ENCODE assay signal across 8 cellular contexts in genomic region chr12:85872497-85873091, GRCh38. TPM values are rescaled to one million over a fixed set of nuclear protein-coding genes. Genes with fewer than 3 reads are reported as not detected.
DNase-seq lines count a peak whose midpoint lies in the region; ATAC-seq and TF ChIP-seq lines count a peak whose summit lies in the region.

No MANE protein-coding gene starts in this region.

- H3K27me3 Mint-ChIP-seq in progenitor cell of endocrine pancreas: peaks cover 4% of the 10 kb centered on the region

- H3K27me3 ChIP-seq in Peyer's patch (no peaks in the 10 kb centered on the region), esophagus muscularis mucosa (no peaks in the 10 kb centered on the region), MG63 (peaks cover 5% of the 10 kb centered on the region; the same call in 1 of the 2 replicates)

- no peak overlapping the region for H3K4me3 Mint-ChIP-seq in progenitor cell of endocrine pancreas (ENCODE audit: low read depth)

- ATAC-seq in GM21737 (IDR thresholded peaks at IDR 0.05; ENCODE audit: unreplicated experiment): peak; percentile 85

- intact Hi-C loops in esophagus muscularis mucosa (cut with DNase I): no loop called here

- no peaks in the 10 kb centered on the region for H3K36me3 ChIP-seq in Peyer's patch
- no peaks in the 10 kb centered on the region for H3K36me3 ChIP-seq in esophagus muscularis mucosa
- H3K36me3 ChIP-seq in MG63: no peaks in the 10 kb centered on the region

- DNase-seq in DMS 273 (lab: John Stamatoyannopoulos, UW; ENCODE audit: unreplicated experiment) (peak; percentile 71), DMS 273 treated with DMSO at 0.1 percent for 48 hours (lab: John Stamatoyannopoulos, UW) (no peak), KBM-7 (peak; percentile 45), Peyer's patch (no peak), esophagus muscularis mucosa (ENCODE audit: extremely low spot score) (no peak), progenitor cell of endocrine pancreas (ENCODE audit: low spot score, unreplicated experiment) (no peak), MG63 (no peak)

- WGBS in esophagus muscularis mucosa: 32% methylated on average over 3 of the region's 3 CpGs

- in situ Hi-C loops in KBM-7 (cut with MboI; ENCODE audit: low pct_unique_long_range_greater_than_20kb, low sequenced_read_pairs): loop anchor here (25.0 kb wide), 1 partner anchor 285 kb away; no protein-coding TSS in a partner anchor

- no peaks in the 10 kb centered on the region for H3K9me3 Mint-ChIP-seq in progenitor cell of endocrine pancreas (ENCODE audit: low read depth)

- no peak for TF ChIP-seq EP300 in esophagus muscularis mucosa (IDR thresholded peaks at IDR 0.05)

- H3K4me1 ChIP-seq in Peyer's patch (no peaks in the 10 kb centered on the region), esophagus muscularis mucosa (no peaks in the 10 kb centered on the region)

- TF ChIP-seq POLR2A in Peyer's patch (IDR thresholded peaks at IDR 0.05) (no peak), esophagus muscularis mucosa (IDR thresholded peaks at IDR 0.05; ENCODE audit: low read depth) (no peak)

- no peaks in the 10 kb centered on the region for H3K36me3 Mint-ChIP-seq in progenitor cell of endocrine pancreas (ENCODE audit: insufficient read depth)

- H3K4me3 ChIP-seq in Peyer's patch (no peak overlapping the region), esophagus muscularis mucosa (no peak overlapping the region), MG63 (no peak overlapping the region)

- no peak overlapping the region for H3K27ac Mint-ChIP-seq in progenitor cell of endocrine pancreas

- H3K27ac ChIP-seq in Peyer's patch: no peak overlapping the region
- no peak overlapping the region for H3K27ac ChIP-seq in esophagus muscularis mucosa (replicated peaks in 1 of 4)

- peak in 4 of 6 experiments; percentile 59 to 79 (median 68) for TF ChIP-seq CTCF in Peyer's patch (IDR thresholded peaks at IDR 0.05)
- peak; percentile 52 to 71 (median 63) for TF ChIP-seq CTCF in esophagus muscularis mucosa (IDR thresholded peaks at IDR 0.05)
- peak; percentile 81 for TF ChIP-seq CTCF in progenitor cell of endocrine pancreas (IDR thresholded peaks at IDR 0.05; ENCODE audit: unreplicated experiment)

- no peaks in the 10 kb centered on the region for H3K4me1 Mint-ChIP-seq in progenitor cell of endocrine pancreas (ENCODE audit: low read depth)

- H3K9me3 ChIP-seq in Peyer's patch: no peaks in the 10 kb centered on the region
- no peaks in the 10 kb centered on the region for H3K9me3 ChIP-seq in esophagus muscularis mucosa
- H3K9me3 ChIP-seq in MG63: no peaks in the 10 kb centered on the region

RNA-seq across cellular contexts. Expression of gene NTS, which starts 1.5 kb away (rescaled TPM):
- total RNA-seq in Peyer's patch (100 to 1,000 TPM in 1 of 4 donors, 10 to 100 TPM in 2, not detected in 1; 35.4 to 241 (median 72.8) TPM), esophagus muscularis mucosa (under 1 TPM in 2 of 4 donors, not detected in 2; 0.33 to 0.40 TPM), progenitor cell of endocrine pancreas (3.6 and 5.7 TPM in 2 replicates)
- not detected in 2 replicates for total RNA-seq in MG63 (2014; rRNA removed; shearing (Covaris generic); ENCODE audit: low replicate concordance)

RNA-seq across cellular contexts. Expression of gene RASSF9, which starts 36.4 kb away (rescaled TPM):
- 1 to 10 TPM in 3 of 4 donors, under 1 TPM in 1; 0.83 to 1.4 (median 1.1) TPM for total RNA-seq in Peyer's patch
- total RNA-seq in esophagus muscularis mucosa: 1 to 10 TPM; 1.2 to 3.6 (median 2.1) TPM
- 3.3 and 4.0 TPM in 2 replicates for total RNA-seq in progenitor cell of endocrine pancreas
- 0.25 and 1.2 TPM in 2 replicates for total RNA-seq in MG63 (2014; rRNA removed; shearing (Covaris generic); ENCODE audit: low replicate concordance)

Comparison
In these comparisons a context has a peak if more than half of its experiments do, and no peak if none do; other contexts are left out.
1. DNase-seq: peak in DMS 273 (single experiment) and KBM-7 (single experiment); none in DMS 273 treated with DMSO at 0.1 percent for 48 hours (single experiment), Peyer's patch (0 of 3), esophagus muscularis mucosa (single experiment), progenitor cell of endocrine pancreas (single experiment) and MG63 (single experiment).
2. Peak in every context shown above with its lines, with median percentiles within 50 percentile points of each other: CTCF ChIP-seq.